8 cellular contexts compared by ENCODE assay signal in genomic region chr7:96708872-96709271, GRCh38. TPM values are rescaled to one million over a fixed set of nuclear protein-coding genes. Genes with fewer than 3 reads are reported as not detected.
DNase-seq lines count a peak whose midpoint lies in the region; ATAC-seq and TF ChIP-seq lines count a peak whose summit lies in the region.

No MANE protein-coding gene starts in this region.

- H3K9me3 ChIP-seq in lower lobe of right lung (no peaks in the 10 kb centered on the region), aorta (ENCODE audit: control insufficient read depth, low read length) (no peaks in the 10 kb centered on the region)

- peak overlapping the region; percentile 93 for H3K4me3 Mint-ChIP-seq in activated naive CD8-positive, alpha-beta T cell treated with anti-CD3 and anti-CD28 coated beads, Interleukin-2, amount 50 U/mL, for 24 hours

- ATAC-seq in GM18868 (IDR thresholded peaks at IDR 0.05; ENCODE audit: unreplicated experiment) (peak; percentile 9), HG03064 (IDR thresholded peaks at IDR 0.05; ENCODE audit: low read depth, unreplicated experiment) (peak; percentile 11), lower lobe of right lung (peak in 1 of 2 donors; percentile 5), aorta (ENCODE audit: low FRiP score) (no peak)
- no peak for ATAC-seq in activated naive CD8-positive, alpha-beta T cell treated with anti-CD3 and anti-CD28 coated beads, Interleukin-2, amount 50 U/mL, for 24 hours

- peaks cover 4% of the 10 kb centered on the region for H3K9me3 Mint-ChIP-seq in activated naive CD8-positive, alpha-beta T cell treated with anti-CD3 and anti-CD28 coated beads, Interleukin-2, amount 50 U/mL, for 24 hours

- intact Hi-C loops in lower lobe of right lung (cut with DNase I) = no loop called here
- intact Hi-C loops in aorta (cut with DNase I) = loop anchor here in 1 of 2 donors (10.0 kb wide), 1 partner anchor 316 kb away; the partner anchor contains the start of gene DLX5

- H3K27me3 ChIP-seq in lower lobe of right lung (ENCODE audit: low read depth) (no peaks in the 10 kb centered on the region), aorta (ENCODE audit: control insufficient read depth in 1 of 2, insufficient read depth in 2 of 2, low read length in 1 of 2) (no peaks in the 10 kb centered on the region)

- peaks cover 42% of the 10 kb centered on the region for H3K4me1 Mint-ChIP-seq in activated naive CD8-positive, alpha-beta T cell treated with anti-CD3 and anti-CD28 coated beads, Interleukin-2, amount 50 U/mL, for 24 hours

- peak overlapping the region; percentile 94 for H3K4me3 ChIP-seq in lower lobe of right lung
- H3K4me3 ChIP-seq in aorta (ENCODE audit: low read length in 2 of 2) = peak overlapping the region; percentile 72 to 85

- H3K4me1 ChIP-seq in lower lobe of right lung (peaks cover 21% of the 10 kb centered on the region), aorta (ENCODE audit: control insufficient read depth in 1 of 2, insufficient read depth in 2 of 2, low read length in 2 of 2) (peaks cover 0 to 4% of the 10 kb centered on the region in 2 donors)

- peak overlapping the region; percentile 90 for H3K27ac ChIP-seq in lower lobe of right lung
- no peak overlapping the region for H3K27ac ChIP-seq in aorta (ENCODE audit: low read depth in 1 of 2, low read length in 2 of 2)

- in situ Hi-C loops in ACHN (cut with HindIII; ENCODE audit: low pct_ligation_motif_present, low pct_unique_long_range_greater_than_20kb, low sequenced_read_pairs) = no loop called here

- DNase-seq in activated naive CD8-positive, alpha-beta T cell treated with anti-CD3 and anti-CD28 coated beads, Interleukin-2, amount 50 U/mL, for 24 hours = no peak
- DNase-seq in lower lobe of right lung = no peak
- no peak for DNase-seq in aorta
- no peak for DNase-seq in putamen (ENCODE audit: low spot score)
- no peak for DNase-seq in ACHN
- no peak for DNase-seq in RKO (ENCODE audit: low spot score)

- 47 to 54% methylated on average over 5 of the region's 5 CpGs for WGBS in aorta, 2 donors

- no peaks in the 10 kb centered on the region for H3K27me3 Mint-ChIP-seq in activated naive CD8-positive, alpha-beta T cell treated with anti-CD3 and anti-CD28 coated beads, Interleukin-2, amount 50 U/mL, for 24 hours

- H3K36me3 ChIP-seq in lower lobe of right lung (peaks cover 8% of the 10 kb centered on the region), aorta (ENCODE audit: control insufficient read depth in 1 of 2, insufficient read depth in 2 of 2, low read length in 1 of 2) (no peaks in the 10 kb centered on the region)

- no peak for TF ChIP-seq CTCF in lower lobe of right lung (IDR thresholded peaks at IDR 0.05)

- peaks cover 26% of the 10 kb centered on the region for H3K36me3 Mint-ChIP-seq in activated naive CD8-positive, alpha-beta T cell treated with anti-CD3 and anti-CD28 coated beads, Interleukin-2, amount 50 U/mL, for 24 hours (ENCODE audit: low read depth)

- peak overlapping the region; percentile 95 for H3K27ac Mint-ChIP-seq in activated naive CD8-positive, alpha-beta T cell treated with anti-CD3 and anti-CD28 coated beads, Interleukin-2, amount 50 U/mL, for 24 hours

RNA-seq across cellular contexts. Expression of gene SEM1, which starts 0.8 kb away (rescaled TPM):
- 31.0 TPM for total RNA-seq in lower lobe of right lung
- 10 to 100 TPM; 41.8 to 45.6 TPM for total RNA-seq in aorta
- 10 to 100 TPM; 58.4 to 89.8 TPM for polyA plus RNA-seq in aorta

Comparison
In these comparisons a context has a peak if more than half of its experiments do, and no peak if none do; other contexts are left out.
1. ATAC-seq: peak in GM18868 (single experiment) and HG03064 (single experiment); none in activated naive CD8-positive, alpha-beta T cell treated with anti-CD3 and anti-CD28 coated beads, Interleukin-2, amount 50 U/mL, for 24 hours (single experiment) and aorta (single experiment).